8 cellular contexts compared by ENCODE assay signal in genomic region chr1:116372186-116372585, GRCh38. TPM values are rescaled to one million over a fixed set of nuclear protein-coding genes. Genes with fewer than 3 reads are reported as not detected.
DNase-seq lines count a peak whose midpoint lies in the region; ATAC-seq, FAIRE-seq and TF ChIP-seq lines count a peak whose summit lies in the region.

No MANE protein-coding gene starts in this region.

- H3K27me3 ChIP-seq in astrocyte (ENCODE audit: insufficient read depth, low read length) = peaks cover 7% of the 10 kb centered on the region
- no peaks in the 10 kb centered on the region for H3K27me3 ChIP-seq in subcutaneous abdominal adipose tissue (ENCODE audit: control insufficient read depth in 5 of 5, insufficient read depth in 4 of 5, low read length in 5 of 5)

- H3K4me1 Mint-ChIP-seq in astrocyte (ENCODE audit: low read depth, unreplicated experiment) = peaks cover 22% of the 10 kb centered on the region

- peak overlapping the region; percentile 77 for H3K27ac Mint-ChIP-seq in astrocyte (ENCODE audit: unreplicated experiment)

- H3K4me3 ChIP-seq in astrocyte (ENCODE audit: insufficient read depth, low read depth, low read length) (peak overlapping the region; percentile 78), kidney (ENCODE audit: low read length in 2 of 2) (peak overlapping the region; percentile 69), subcutaneous abdominal adipose tissue (ENCODE audit: low read depth in 1 of 5, low read length in 5 of 5) (peak overlapping the region; percentile 59 to 87 (median 85))

- peak overlapping the region; percentile 91 for H2AFZ ChIP-seq in astrocyte (ENCODE audit: low read depth, low read length)

- peak; percentile 36 for DNase-seq in NCI-H748 (lab: John Stamatoyannopoulos, UW; ENCODE audit: unreplicated experiment)
- no peak for DNase-seq in NCI-H748 treated with DMSO at 0.1 percent for 48 hours (lab: John Stamatoyannopoulos, UW)
- no peak for DNase-seq in astrocyte (ENCODE audit: low read depth)
- peak; percentile 52 for DNase-seq in kidney

- ATAC-seq in HG02678 (IDR thresholded peaks at IDR 0.05; ENCODE audit: unreplicated experiment) (no peak), HG03342 (IDR thresholded peaks at IDR 0.05; ENCODE audit: unreplicated experiment) (no peak), HG02970 (IDR thresholded peaks at IDR 0.05; ENCODE audit: low FRiP score, unreplicated experiment) (no peak)

- H3K36me3 ChIP-seq in astrocyte (ENCODE audit: insufficient read depth, low read length) (no peaks in the 10 kb centered on the region), kidney (ENCODE audit: control insufficient read depth in 1 of 2, insufficient read depth in 2 of 2, low read length in 2 of 2) (peaks cover under 1 to 16% of the 10 kb centered on the region in 2 donors), subcutaneous abdominal adipose tissue (ENCODE audit: control insufficient read depth in 5 of 5, insufficient read depth in 5 of 5, low read length in 5 of 5) (no peaks in the 10 kb centered on the region)

- intact Hi-C loops in kidney (cut with DNase I) = no loop called here

- no peak for FAIRE-seq in astrocyte (lab: Jason Lieb, UNC)
- FAIRE-seq in kidney (lab: Jason Lieb, UNC) = no peak

- peaks cover 24% of the 10 kb centered on the region for H4K20me1 ChIP-seq in astrocyte (ENCODE audit: insufficient read depth, low read length)

- H3K27me3 Mint-ChIP-seq in astrocyte (ENCODE audit: low read depth, unreplicated experiment) = peaks cover 1% of the 10 kb centered on the region

- H3K4me2 ChIP-seq in astrocyte (ENCODE audit: low read length) = peak overlapping the region; percentile 96

- TF ChIP-seq CTCF in astrocyte (IDR thresholded peaks at IDR 0.05; ENCODE audit: insufficient read depth, low read depth, low read length) (no peak), kidney (IDR thresholded peaks at IDR 0.05; ENCODE audit: borderline replicate concordance, extremely low read depth, insufficient read depth) (no peak)

- H3K79me2 ChIP-seq in astrocyte (ENCODE audit: insufficient read depth, low read length) = peaks cover 35% of the 10 kb centered on the region

- H3K4me1 ChIP-seq in astrocyte (ENCODE audit: insufficient read depth, low read length) (peaks cover 33% of the 10 kb centered on the region), kidney (ENCODE audit: control insufficient read depth in 1 of 2, insufficient read depth in 1 of 2, low read depth in 1 of 2, low read length in 2 of 2) (peaks cover 5 to 18% of the 10 kb centered on the region in 2 donors), subcutaneous abdominal adipose tissue (ENCODE audit: control insufficient read depth in 5 of 5, insufficient read depth in 5 of 5, low read length in 5 of 5) (peaks cover 12 to 45% (median 38%) of the 10 kb centered on the region in 5 donors)

- no peaks in the 10 kb centered on the region for H3K9me3 Mint-ChIP-seq in astrocyte (ENCODE audit: unreplicated experiment)

- H3K9ac ChIP-seq in astrocyte (ENCODE audit: low read length) (peak overlapping the region; percentile 73), kidney (ENCODE audit: low read length in 2 of 2) (peak overlapping the region; percentile 61 to 79), subcutaneous abdominal adipose tissue (ENCODE audit: low read length in 5 of 5) (peak overlapping the region in 3 of 5 donors; percentile 41 to 83 (median 62))

- H3K4me3 Mint-ChIP-seq in astrocyte (ENCODE audit: unreplicated experiment) = peak overlapping the region; percentile 81

- H3K27ac ChIP-seq in astrocyte (ENCODE audit: low read depth, low read length) = peak overlapping the region; percentile 44
- H3K27ac ChIP-seq in kidney (ENCODE audit: low read depth in 2 of 2, low read length in 2 of 2) = peak overlapping the region; percentile 95 to 96
- peak overlapping the region; percentile 82 for H3K27ac ChIP-seq in subcutaneous abdominal adipose tissue (ENCODE audit: low read depth, low read length)

- no peaks in the 10 kb centered on the region for H3K36me3 Mint-ChIP-seq in astrocyte (ENCODE audit: low read depth, unreplicated experiment)

- H3K9me3 ChIP-seq in astrocyte (ENCODE audit: insufficient read depth, low read depth, low read length) (no peaks in the 10 kb centered on the region), kidney (ENCODE audit: control insufficient read depth in 1 of 2, low read length in 2 of 2) (no peaks in the 10 kb centered on the region), subcutaneous abdominal adipose tissue (ENCODE audit: control insufficient read depth in 5 of 5, low read length in 5 of 5) (no peaks in the 10 kb centered on the region)

RNA-seq across cellular contexts. Expression of gene ATP1A1, which starts 0.9 kb away (rescaled TPM):
- total RNA-seq in astrocyte = 317 and 328 TPM in 2 replicates
- total RNA-seq in kidney = 2,241 TPM
- polyA plus RNA-seq in kidney (ENCODE audit: insufficient read depth, low read depth, low replicate concordance) = 1,218 TPM

Comparison
In these comparisons a context has a peak if more than half of its experiments do, and no peak if none do; other contexts are left out.
1. DNase-seq: peak in NCI-H748 (single experiment) and kidney (single experiment); none in NCI-H748 treated with DMSO at 0.1 percent for 48 hours (single experiment) and astrocyte (single experiment).
2. H3K27ac ChIP-seq: peak in every context shown above with its lines; median percentile 96 in kidney; 82 in subcutaneous abdominal adipose tissue; 44 in astrocyte.
3. Peak in every context shown above with its lines, with median percentiles within 50 percentile points of each other: H3K4me3 ChIP-seq and H3K9ac ChIP-seq.